10 cellular contexts compared by ENCODE assay signal in the genomic region with DNA sequence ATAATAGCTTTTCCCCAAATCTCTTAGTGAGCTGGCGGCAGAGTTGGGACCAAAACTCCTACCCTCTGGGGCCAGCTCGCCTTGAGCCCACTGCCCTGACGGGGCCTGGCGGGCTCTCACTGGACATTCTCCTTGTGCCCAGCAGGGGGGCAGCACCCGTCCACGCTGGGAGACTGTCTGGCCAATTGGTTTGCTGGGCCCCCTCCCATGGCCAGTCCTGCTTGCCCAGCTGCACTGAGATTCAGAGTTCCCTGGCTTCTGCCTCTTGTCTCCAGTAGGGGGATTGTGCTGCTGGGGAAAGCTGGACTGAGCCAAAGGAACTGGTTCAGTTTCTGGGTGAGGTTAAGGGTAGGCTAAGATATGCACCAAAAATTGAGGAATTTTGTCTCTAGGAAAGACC. TPM values are rescaled to one million over a fixed set of nuclear protein-coding genes. Genes with fewer than 3 reads are reported as not detected.
DNase-seq lines count a peak whose midpoint lies in the region; ATAC-seq, FAIRE-seq and TF ChIP-seq lines count a peak whose summit lies in the region.
"Had no signal": no experiment of that assay in that cellular context is flagged by ENCODE, and none has a peak within 500 bp of the region (broad histone marks: within the 10 kb centered on the region; RNA-seq: fewer than 3 reads in every experiment).

No MANE protein-coding gene starts in this region.

- H4K20me1 ChIP-seq in astrocyte (ENCODE audit: insufficient read depth, low read length), result no peaks in the 10 kb centered on the region

- no peak overlapping the region for H3K4me2 ChIP-seq in astrocyte (ENCODE audit: low read length)

- ATAC-seq in mucosa of descending colon (no peak), GM21576 (IDR thresholded peaks at IDR 0.05; ENCODE audit: unreplicated experiment) (no peak)
- ATAC-seq: effector memory CD8-positive, alpha-beta T cell had no signal

- no peak overlapping the region for H3K9ac ChIP-seq in astrocyte (ENCODE audit: low read length)

- H2AFZ ChIP-seq in astrocyte (ENCODE audit: low read depth, low read length), result no peak overlapping the region

- H3K9me3 ChIP-seq in BE2C (no peaks in the 10 kb centered on the region), astrocyte (ENCODE audit: insufficient read depth, low read depth, low read length) (no peaks in the 10 kb centered on the region), mucosa of descending colon (no peaks in the 10 kb centered on the region)
- H3K9me3 ChIP-seq: thyroid gland had no signal

- no peaks in the 10 kb centered on the region for H3K79me2 ChIP-seq in astrocyte (ENCODE audit: insufficient read depth, low read length)

- no peaks in the 10 kb centered on the region for H3K36me3 Mint-ChIP-seq in astrocyte (ENCODE audit: low read depth, unreplicated experiment)

- no peaks in the 10 kb centered on the region for H3K36me3 ChIP-seq in BE2C
- H3K36me3 ChIP-seq in astrocyte (ENCODE audit: insufficient read depth, low read length), result no peaks in the 10 kb centered on the region
- H3K36me3 ChIP-seq in mucosa of descending colon (ENCODE audit: low read depth), result no peaks in the 10 kb centered on the region
- H3K36me3 ChIP-seq: thyroid gland had no signal

- H3K4me1 ChIP-seq in BE2C (no peaks in the 10 kb centered on the region; the same call in 1 of the 2 replicates), astrocyte (ENCODE audit: insufficient read depth, low read length) (no peaks in the 10 kb centered on the region), mucosa of descending colon (ENCODE audit: low read depth) (no peaks in the 10 kb centered on the region)
- H3K4me1 ChIP-seq: thyroid gland had no signal

- peaks cover 42% of the 10 kb centered on the region for H3K27me3 Mint-ChIP-seq in astrocyte (ENCODE audit: low read depth, unreplicated experiment)

- H3K4me3 Mint-ChIP-seq in astrocyte (ENCODE audit: unreplicated experiment), result no peak overlapping the region
- H3K4me3 Mint-ChIP-seq: effector memory CD8-positive, alpha-beta T cell had no signal

- peaks cover 5% of the 10 kb centered on the region for H3K9me3 Mint-ChIP-seq in astrocyte (ENCODE audit: unreplicated experiment)
- H3K9me3 Mint-ChIP-seq: effector memory CD8-positive, alpha-beta T cell had no signal

- no peaks in the 10 kb centered on the region for H3K4me1 Mint-ChIP-seq in astrocyte (ENCODE audit: low read depth, unreplicated experiment)

- H3K4me3 ChIP-seq in BE2C (ENCODE audit: low read depth, low read length) (no peak overlapping the region), astrocyte (ENCODE audit: insufficient read depth, low read depth, low read length) (no peak overlapping the region), mucosa of descending colon (no peak overlapping the region)
- H3K4me3 ChIP-seq: thyroid gland had no signal

- peak; percentile 35 for DNase-seq in BE2C
- peak; percentile 39 for DNase-seq in HT-29 (ENCODE audit: low spot score)
- no peak for DNase-seq in astrocyte (ENCODE audit: low read depth)
- DNase-seq in iris pigment epithelial cell (ENCODE audit: low read depth), result peak; percentile 18
- no peak for DNase-seq in globus pallidus (ENCODE audit: low spot score)
- no peak for DNase-seq in mucosa of descending colon
- no peak for DNase-seq in central memory CD4-positive, alpha-beta T cell
- DNase-seq: effector memory CD8-positive, alpha-beta T cell; thyroid gland had no signal

- no peak overlapping the region for H3K27ac ChIP-seq in astrocyte (ENCODE audit: low read depth, low read length)
- H3K27ac ChIP-seq: thyroid gland had no signal

- intact Hi-C loops in mucosa of descending colon (cut with DNase I, micrococcal nuclease), result no loop called here

- no peak overlapping the region for H3K27ac Mint-ChIP-seq in astrocyte (ENCODE audit: unreplicated experiment)
- H3K27ac Mint-ChIP-seq: effector memory CD8-positive, alpha-beta T cell had no signal

- no peak for FAIRE-seq in astrocyte (lab: Jason Lieb, UNC)

- peak; percentile 70 for TF ChIP-seq CTCF in BE2C (IDR thresholded peaks at IDR 0.05; ENCODE audit: low read depth, low read length)
- TF ChIP-seq CTCF in astrocyte (IDR thresholded peaks at IDR 0.05; ENCODE audit: insufficient read depth, low read depth, low read length), result peak; percentile 30
- TF ChIP-seq CTCF in mucosa of descending colon (IDR thresholded peaks at IDR 0.05), result no peak

- H3K27me3 ChIP-seq in BE2C (no peaks in the 10 kb centered on the region), astrocyte (ENCODE audit: insufficient read depth, low read length) (peaks cover 15% of the 10 kb centered on the region)
- H3K27me3 ChIP-seq: thyroid gland had no signal

RNA-seq across cellular contexts. Expression of a gene that starts 59.8 kb away (rescaled TPM):
- polyA plus RNA-seq in BE2C (2012; ENCODE audit: insufficient read depth, insufficient read length, low read depth), result not detected
- total RNA-seq in HT-29 (2014; rRNA removed; shearing (Covaris generic)), result not detected in 2 replicates
- total RNA-seq in astrocyte (not detected in 2 replicates), mucosa of descending colon (10 to 100 TPM in 1 of 3 donors, 1 to 10 TPM in 2; 5.4 to 13.5 (median 9.0) TPM)

Comparison
In these comparisons a context has a peak if more than half of its experiments do, and no peak if none do; other contexts are left out.
1. DNase-seq: peak in BE2C (single experiment), HT-29 (single experiment) and iris pigment epithelial cell (single experiment); none in astrocyte (single experiment), globus pallidus (single experiment), mucosa of descending colon (0 of 3) and central memory CD4-positive, alpha-beta T cell (single experiment).